Comparison of ENCODE assay signal across 8 cellular contexts in genomic region chr11:115504279-115505158, GRCh38. TPM values are rescaled to one million over a fixed set of nuclear protein-coding genes. Genes with fewer than 3 reads are reported as not detected.
A peak's percentile ranks its signal among the peaks of the same experiment; 100 is the strongest.
DNase-seq lines count a peak whose midpoint lies in the region; ATAC-seq and TF ChIP-seq lines count a peak whose summit lies in the region.

CADM1 (minus strand) TSS chr11:115504415.

- H3K27me3 ChIP-seq in RWPE2 (ENCODE audit: insufficient read depth, poor library complexity, severe bottlenecking) (peaks cover 65% of the 10 kb centered on the region), neuron (ENCODE audit: insufficient read depth, low read length) (peaks cover 19% of the 10 kb centered on the region), stomach (peaks cover 0 to 58% (median 21%) of the 10 kb centered on the region in 3 donors)

- H3K4me3 ChIP-seq in AG04449 (ENCODE audit: low read depth, low read length), result peak within 1 kb of the TSS; percentile 89
- peak within 1 kb of the TSS; percentile 59 for H3K4me3 ChIP-seq in Jurkat, Clone E6-1 (ENCODE audit: low read length)
- H3K4me3 ChIP-seq in RWPE2 (ENCODE audit: severe bottlenecking), result peak within 1 kb of the TSS; percentile 34
- H3K4me3 ChIP-seq in neuron (ENCODE audit: low read length), result peak within 1 kb of the TSS; percentile 95
- peak within 1 kb of the TSS; percentile 65 to 79 (median 68) for H3K4me3 ChIP-seq in stomach

- no peaks in the 10 kb centered on the region for H3K36me3 ChIP-seq in RWPE2 (ENCODE audit: low read depth)
- H3K36me3 ChIP-seq in neuron (ENCODE audit: insufficient read depth, low read length), result no peaks in the 10 kb centered on the region
- no peaks in the 10 kb centered on the region for H3K36me3 ChIP-seq in stomach

- 0 to 2% (median 1%) methylated on average over 38 to 76 of the region's 76 CpGs for WGBS in stomach, 5 donors

- CTCF ChIA-PET in AG04449 (lab: Yijun Ruan, JAX), result interaction anchor here (0.7 to 2.4 kb wide), 16 partner anchors 10 to 207 kb away, joined by 3 to 21 read pairs (median 3); no protein-coding TSS in a partner anchor

- intact Hi-C loops in stomach (cut with DNase I; ENCODE audit: low total_unique reads), result no loop called here

- H3K27ac ChIP-seq in RWPE2 (ENCODE audit: poor library complexity, severe bottlenecking) (no peak within 1 kb of the TSS), stomach (peak within 1 kb of the TSS; percentile 78 to 87 (median 83))

- H3K4me1 ChIP-seq in RWPE2 (ENCODE audit: insufficient read depth, poor library complexity, severe bottlenecking) (no peaks in the 10 kb centered on the region), neuron (ENCODE audit: insufficient read depth, low read length) (peaks cover 32% of the 10 kb centered on the region), stomach (peaks cover 9 to 45% (median 38%) of the 10 kb centered on the region in 4 donors)

- TF ChIP-seq EP300 in stomach (IDR thresholded peaks at IDR 0.05), result no peak

- peak within 1 kb of the TSS; percentile 99 for H2AFZ ChIP-seq in neuron (ENCODE audit: low read depth, low read length)

- H3K9me3 ChIP-seq in RWPE2 (ENCODE audit: severe bottlenecking) (no peaks in the 10 kb centered on the region), neuron (ENCODE audit: low read length) (no peaks in the 10 kb centered on the region), stomach (no peaks in the 10 kb centered on the region)

- DNase-seq in AG04449 (ENCODE audit: low read depth, low spot score) (peak; percentile 52), GM19240 (ENCODE audit: insufficient read length, low spot score) (peak; percentile 21), RWPE2 (ENCODE audit: low spot score) (peak; percentile 83), globus pallidus (ENCODE audit: low spot score) (peak; percentile 99), stomach (peak; percentile 96)
- DNase-seq in Jurkat, Clone E6-1 (ENCODE audit: low read depth, low spot score), result peak; percentile 79
- DNase-seq in activated naive CD4-positive, alpha-beta T cell treated with anti-CD3 and anti-CD28 coated beads, Interleukin-2, amount 50 U/mL, for 16 hours, result peak; percentile 61

- peak; percentile 90 for ATAC-seq in RWPE2 (ENCODE audit: low read depth)

- TF ChIP-seq CTCF in AG04449 (IDR thresholded peaks at IDR 0.05; ENCODE audit: insufficient read depth, low read length, missing control alignments), result peak; percentile 75
- peak; percentile 50 for TF ChIP-seq CTCF in RWPE2 (IDR thresholded peaks at IDR 0.05; ENCODE audit: poor library complexity, severe bottlenecking)
- TF ChIP-seq CTCF in stomach (IDR thresholded peaks at IDR 0.05), result peak in 5 of 7 experiments; percentile 33 to 85 (median 57)

- POLR2A ChIA-PET in AG04449 (lab: Yijun Ruan, JAX), result interaction anchor here (0.6 kb wide), 1 partner anchor 41 kb away, joined by 6 read pairs; no protein-coding TSS in a partner anchor

- peak in 2 of 4 donors; percentile 71 to 80 for TF ChIP-seq POLR2A in stomach (IDR thresholded peaks at IDR 0.05)

RNA-seq across cellular contexts. Expression of gene CADM1, which starts in this region (rescaled TPM):
- polyA plus RNA-seq in Jurkat, Clone E6-1 (2012; ENCODE audit: insufficient read depth, insufficient read length), result 6.1 TPM
- 10 to 100 TPM in 3 of 5 donors, under 1 TPM in 2; 0.58 to 29.7 (median 10.3) TPM for total RNA-seq in stomach
- 1 to 10 TPM; 3.4 to 5.9 (median 4.7) TPM for polyA plus RNA-seq in stomach

Comparison
In these comparisons a context has a peak if more than half of its experiments do, and no peak if none do; other contexts are left out.
1. DNase-seq: peak in every context shown above with its lines; median percentile 99 in globus pallidus; 96 in stomach; 83 in RWPE2; 79 in Jurkat, Clone E6-1; 61 in activated naive CD4-positive, alpha-beta T cell treated with anti-CD3 and anti-CD28 coated beads, Interleukin-2, amount 50 U/mL, for 16 hours; 52 in AG04449; 21 in GM19240.
2. H3K4me3 ChIP-seq: peak in every context shown above with its lines; median percentile 95 in neuron; 89 in AG04449; 68 in stomach; 59 in Jurkat, Clone E6-1; 34 in RWPE2.